ENCODE assay signal across 13 cellular contexts in the genomic region with DNA sequence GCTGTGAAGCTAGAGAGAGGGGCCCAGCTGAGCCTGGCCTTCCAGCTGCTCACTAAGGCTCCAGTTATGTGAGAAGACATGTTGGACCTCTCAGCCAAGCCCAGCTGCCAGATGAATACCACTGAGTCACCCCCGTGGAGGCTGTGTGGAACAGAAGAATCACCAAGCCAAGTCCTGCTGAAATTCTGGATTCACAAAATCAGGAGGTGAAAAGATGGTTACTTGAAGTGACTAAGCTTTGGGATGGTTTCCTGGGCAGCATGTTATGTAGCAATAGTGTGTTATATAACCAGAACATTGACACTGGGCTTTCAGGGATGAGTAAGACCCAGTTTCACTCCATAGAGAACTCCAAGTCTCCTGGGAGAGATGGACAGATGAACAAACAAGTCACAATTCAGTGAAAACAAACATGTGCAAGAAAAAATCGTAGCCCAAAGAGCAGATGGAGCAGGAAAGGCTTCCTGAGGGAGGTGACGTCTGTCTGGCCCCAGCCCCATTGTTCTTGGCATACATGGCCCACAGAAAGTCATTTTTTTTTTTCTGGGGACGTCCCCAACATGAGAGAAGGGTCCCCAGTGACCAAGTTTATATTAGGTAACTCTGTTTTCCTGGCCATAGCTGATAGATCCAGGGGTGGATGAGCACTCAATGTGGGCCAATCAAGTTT.
DNase-seq lines count a peak whose midpoint lies in the region; ATAC-seq and TF ChIP-seq lines count a peak whose summit lies in the region.
"Had no signal": no experiment of that assay in that cellular context is flagged by ENCODE, and none has a peak within 500 bp of the region (broad histone marks: within the 10 kb centered on the region; RNA-seq: fewer than 3 reads in every experiment).

No MANE protein-coding gene starts in this region.

- CTCF ChIA-PET in MCF 10A (lab: Yijun Ruan, JAX): interaction anchor here (0.6 to 3.8 kb wide), 5 partner anchors 9 to 1019 kb away, joined by 3 to 20 read pairs (median 4); no protein-coding TSS in a partner anchor

- H3K4me1 ChIP-seq in breast epithelium: no peaks in the 10 kb centered on the region
- H3K4me1 ChIP-seq: pancreas had no signal

- 14 to 25% methylated on average over 4 of the region's 4 CpGs for WGBS in lower leg skin, 2 donors

- peaks cover 0 to 3% of the 10 kb centered on the region in 2 donors for H3K27me3 ChIP-seq in breast epithelium
- H3K27me3 ChIP-seq: pancreas, thyroid gland had no signal

- TF ChIP-seq CTCF in MCF 10A (IDR thresholded peaks at IDR 0.05; ENCODE audit: unreplicated experiment): no peak
- TF ChIP-seq CTCF in breast epithelium (IDR thresholded peaks at IDR 0.05): no peak
- TF ChIP-seq CTCF in epithelial cell of esophagus (IDR thresholded peaks at IDR 0.05; ENCODE audit: insufficient read depth, low read depth, low read length, missing control alignments): no peak
- no peak for TF ChIP-seq CTCF in lower leg skin (IDR thresholded peaks at IDR 0.05)

- intact Hi-C loops in MCF 10A (cut with micrococcal nuclease) (loop anchor here (10.0 kb wide), 1 partner anchor 1015 kb away; no protein-coding TSS in a partner anchor), breast epithelium (cut with DNase I; ENCODE audit: low total_unique reads) (no loop called here), lower leg skin (cut with DNase I; ENCODE audit: low total_unique reads) (no loop called here)

- no peak overlapping the region for H3K4me3 ChIP-seq in breast epithelium
- no peak overlapping the region for H3K4me3 ChIP-seq in epithelial cell of esophagus (ENCODE audit: low read length)
- no peak overlapping the region for H3K4me3 ChIP-seq in lower leg skin (ENCODE audit: low read depth, poor library complexity, severe bottlenecking)
- H3K4me3 ChIP-seq: pancreas, thyroid gland had no signal

- no TSS peak for BruUV-seq in MCF 10A (replicated peaks; lab: Mats Ljungman, UMichigan)

- ATAC-seq in GM19452 (IDR thresholded peaks at IDR 0.05; ENCODE audit: unreplicated experiment): no peak

- H3K27ac ChIP-seq in breast epithelium: peak overlapping the region in 1 of 2 donors; percentile 43
- H3K27ac ChIP-seq: pancreas, thyroid gland had no signal

- POLR2A ChIA-PET in MCF 10A (lab: Yijun Ruan, JAX): interaction anchor here (0.8 to 1.7 kb wide), 8 partner anchors 10 to 79 kb away, joined by 3 to 5 read pairs (median 4); no protein-coding TSS in a partner anchor

- H3K36me3 Mint-ChIP-seq in MCF 10A (ENCODE audit: insufficient read depth, unreplicated experiment): peaks cover 5% of the 10 kb centered on the region

- no peak for TF ChIP-seq POLR2A in breast epithelium (IDR thresholded peaks at IDR 0.05)
- no peak for TF ChIP-seq POLR2A in lower leg skin (IDR thresholded peaks at IDR 0.05)

- H3K36me3 ChIP-seq in breast epithelium: no peaks in the 10 kb centered on the region
- H3K36me3 ChIP-seq: pancreas, thyroid gland had no signal

- peaks cover 29% of the 10 kb centered on the region for H3K4me1 Mint-ChIP-seq in MCF 10A (ENCODE audit: insufficient read depth, unreplicated experiment)

- DNase-seq in MCF 10A (ENCODE audit: unreplicated experiment) (peak; percentile 98), breast epithelium (ENCODE audit: low spot score in 2 of 2) (no peak), epithelial cell of esophagus (ENCODE audit: low read depth) (peak; percentile 98), lower leg skin (ENCODE audit: low spot score in 2 of 2) (peak; percentile 85 to 93), Kasumi-1 (lab: John Stamatoyannopoulos, UW) (no peak), COLO668 (lab: John Stamatoyannopoulos, UW; ENCODE audit: unreplicated experiment) (no peak), OCI-M2 (lab: John Stamatoyannopoulos, UW; ENCODE audit: unreplicated experiment) (no peak)
- DNase-seq: activated CD4-positive, alpha-beta memory T cell treated with anti-CD3 and anti-CD28 coated beads, Interleukin-2, amount 10 ng/mL, durations not matched to agents 7 days and 5 days; islet precursor cell; pancreas; T-helper 1 cell had no signal

- H3K27ac Mint-ChIP-seq in MCF 10A (ENCODE audit: low read depth, unreplicated experiment): peak overlapping the region; percentile 55
- H3K27ac Mint-ChIP-seq: activated CD4-positive, alpha-beta memory T cell treated with anti-CD3 and anti-CD28 coated beads, Interleukin-2, amount 10 ng/mL, durations not matched to agents 7 days and 5 days had no signal

- H3K9me3 Mint-ChIP-seq in MCF 10A (ENCODE audit: unreplicated experiment): no peaks in the 10 kb centered on the region
- H3K9me3 Mint-ChIP-seq: activated CD4-positive, alpha-beta memory T cell treated with anti-CD3 and anti-CD28 coated beads, Interleukin-2, amount 10 ng/mL, durations not matched to agents 7 days and 5 days had no signal

- no peaks in the 10 kb centered on the region for H3K9me3 ChIP-seq in breast epithelium
- H3K9me3 ChIP-seq: pancreas, thyroid gland had no signal

- H3K27me3 Mint-ChIP-seq in MCF 10A (ENCODE audit: insufficient read depth, unreplicated experiment): no peaks in the 10 kb centered on the region
- H3K27me3 Mint-ChIP-seq: activated CD4-positive, alpha-beta memory T cell treated with anti-CD3 and anti-CD28 coated beads, Interleukin-2, amount 10 ng/mL, durations not matched to agents 7 days and 5 days had no signal

- H3K4me3 Mint-ChIP-seq in MCF 10A (ENCODE audit: unreplicated experiment): no peak overlapping the region
- H3K4me3 Mint-ChIP-seq: activated CD4-positive, alpha-beta memory T cell treated with anti-CD3 and anti-CD28 coated beads, Interleukin-2, amount 10 ng/mL, durations not matched to agents 7 days and 5 days had no signal

Comparison
In these comparisons a context has a peak if more than half of its experiments do, and no peak if none do; other contexts are left out.
1. DNase-seq: peak in MCF 10A (single experiment), epithelial cell of esophagus (single experiment) and lower leg skin (2 of 2); none in breast epithelium (0 of 2), Kasumi-1 (0 of 2), COLO668 (single experiment) and OCI-M2 (single experiment).